In genomic region chr9:83231039-83231438, GRCh38 we compare ENCODE assay signal across 12 cellular contexts.
A peak's percentile ranks its signal among the peaks of the same experiment; 100 is the strongest.
DNase-seq lines count a peak whose midpoint lies in the region; ATAC-seq and TF ChIP-seq lines count a peak whose summit lies in the region.
"Had no signal": no experiment of that assay in that cellular context is flagged by ENCODE, and none has a peak within 500 bp of the region (broad histone marks: within the 10 kb centered on the region; RNA-seq: fewer than 3 reads in every experiment).

No MANE protein-coding gene starts in this region.

- WGBS in endodermal cell (ENCODE audit: insufficient coverage in 1 of 2, insufficient read length in 1 of 2), 2 experiments = 75 to 83% methylated on average over 1 of the region's 1 CpG
- 8 to 42% (median 14%) methylated on average over 1 of the region's 1 CpG for WGBS in psoas muscle, 3 donors

- CTCF ChIA-PET in activated CD4-positive, alpha-beta T cell treated with anti-CD3 and anti-CD28 coated beads for 36 hours (lab: Charles Lee) = interaction anchor here (0.6 kb wide), 1 partner anchor 48 kb away, joined by 3 read pairs; no protein-coding TSS in a partner anchor
- CTCF ChIA-PET in CD4-positive, alpha-beta T cell (lab: Charles Lee) = no interaction called here

- H3K4me3 ChIP-seq in HL-60 (replicated peaks; ENCODE audit: insufficient read depth, low read length) (no peak overlapping the region), endodermal cell (ENCODE audit: low read length) (no peak overlapping the region), psoas muscle (no peak overlapping the region), tibial artery (no peak overlapping the region)

- no peak overlapping the region for H3K27ac ChIP-seq in HL-60 (replicated peaks)
- H3K27ac ChIP-seq in endodermal cell (ENCODE audit: low read depth, low read length) = no peak overlapping the region
- H3K27ac ChIP-seq in psoas muscle = no peak overlapping the region
- H3K27ac ChIP-seq in tibial artery = no peak overlapping the region
- H3K27ac ChIP-seq in CD4-positive, alpha-beta T cell (ENCODE audit: low read depth, low read length) = no peak overlapping the region

- H3K27me3 ChIP-seq in HL-60 (ENCODE audit: insufficient read depth, poor library complexity, severe bottlenecking) (no peaks in the 10 kb centered on the region), endodermal cell (ENCODE audit: control insufficient read depth, insufficient read depth, low read length, poor library complexity, severe bottlenecking) (no peaks in the 10 kb centered on the region), psoas muscle (ENCODE audit: insufficient read depth in 3 of 3, low read length in 2 of 3) (no peaks in the 10 kb centered on the region), tibial artery (no peaks in the 10 kb centered on the region)
- no peaks in the 10 kb centered on the region for H3K27me3 ChIP-seq in CD4-positive, alpha-beta T cell (ENCODE audit: control insufficient read depth, insufficient read depth, low read length)

- no peak overlapping the region for H3K4me3 Mint-ChIP-seq in activated CD4-positive, alpha-beta T cell treated with anti-CD3 and anti-CD28 coated beads, Interleukin-2, amount 10 ng/mL, durations not matched to agents 24 days and 14 days
- no peak overlapping the region for H3K4me3 Mint-ChIP-seq in activated CD4-positive, alpha-beta T cell treated with anti-CD3 and anti-CD28 coated beads for 36 hours
- no peak overlapping the region for H3K4me3 Mint-ChIP-seq in endodermal cell
- no peak overlapping the region for H3K4me3 Mint-ChIP-seq in CD4-positive, alpha-beta T cell

- intact Hi-C loops in activated CD4-positive, alpha-beta T cell treated with anti-CD3 and anti-CD28 coated beads, Interleukin-2, amount 10 ng/mL, durations not matched to agents 24 days and 14 days (cut with micrococcal nuclease) = no loop called here
- intact Hi-C loops in activated CD4-positive, alpha-beta T cell treated with anti-CD3 and anti-CD28 coated beads for 36 hours (cut with DNase I, micrococcal nuclease) = no loop called here
- intact Hi-C loops in psoas muscle (cut with DNase I) = no loop called here
- intact Hi-C loops in tibial artery (cut with DNase I; ENCODE audit: low total_unique reads) = no loop called here
- intact Hi-C loops in CD4-positive, alpha-beta T cell (cut with DNase I, micrococcal nuclease) = no loop called here

- H3K9me3 ChIP-seq in endodermal cell (ENCODE audit: control insufficient read depth, low read length) (peaks cover 20% of the 10 kb centered on the region), psoas muscle (no peaks in the 10 kb centered on the region), tibial artery (peaks cover 0 to 4% (median 0%) of the 10 kb centered on the region in 3 donors)
- no peaks in the 10 kb centered on the region for H3K9me3 ChIP-seq in CD4-positive, alpha-beta T cell (ENCODE audit: control insufficient read depth, low read length)

- H3K27ac Mint-ChIP-seq in activated CD4-positive, alpha-beta T cell treated with anti-CD3 and anti-CD28 coated beads, Interleukin-2, amount 10 ng/mL, durations not matched to agents 24 days and 14 days = no peak overlapping the region
- H3K27ac Mint-ChIP-seq in activated CD4-positive, alpha-beta T cell treated with anti-CD3 and anti-CD28 coated beads for 36 hours = no peak overlapping the region
- no peak overlapping the region for H3K27ac Mint-ChIP-seq in endodermal cell
- no peak overlapping the region for H3K27ac Mint-ChIP-seq in CD4-positive, alpha-beta T cell

- peak; percentile 62 for DNase-seq in activated CD4-positive, alpha-beta T cell treated with anti-CD3 and anti-CD28 coated beads, Interleukin-2, amount 10 ng/mL, durations not matched to agents 24 days and 14 days
- DNase-seq in activated CD4-positive, alpha-beta T cell treated with anti-CD3 and anti-CD28 coated beads for 36 hours = no peak
- DNase-seq in HL-60 (ENCODE audit: low read depth in 1 of 2, low spot score in 1 of 2) (peak; percentile 16 to 56), endodermal cell (no peak), psoas muscle (no peak), tibial artery (no peak)
- DNase-seq in activated CD4-positive, CD25-positive, alpha-beta regulatory T cell treated with anti-CD3 and anti-CD28 coated beads, Interleukin-2, amount 50 U/mL, for 72 hours = no peak
- DNase-seq in CD4-positive, alpha-beta T cell = no peak
- DNase-seq: activated naive CD4-positive, alpha-beta T cell; hypothalamus had no signal

- H3K36me3 Mint-ChIP-seq in activated CD4-positive, alpha-beta T cell treated with anti-CD3 and anti-CD28 coated beads, Interleukin-2, amount 10 ng/mL, durations not matched to agents 24 days and 14 days (ENCODE audit: low read depth) = no peaks in the 10 kb centered on the region
- no peaks in the 10 kb centered on the region for H3K36me3 Mint-ChIP-seq in activated CD4-positive, alpha-beta T cell treated with anti-CD3 and anti-CD28 coated beads for 36 hours (ENCODE audit: low read depth)
- no peaks in the 10 kb centered on the region for H3K36me3 Mint-ChIP-seq in endodermal cell (ENCODE audit: low read depth)
- no peaks in the 10 kb centered on the region for H3K36me3 Mint-ChIP-seq in CD4-positive, alpha-beta T cell (ENCODE audit: low read depth)

- no peak overlapping the region for H3K9ac ChIP-seq in endodermal cell (ENCODE audit: extremely low read depth, low read length, poor library complexity, severe bottlenecking)

- POLR2A ChIA-PET in activated CD4-positive, alpha-beta T cell treated with anti-CD3 and anti-CD28 coated beads for 36 hours (lab: Charles Lee) = no interaction called here
- POLR2A ChIA-PET in CD4-positive, alpha-beta T cell (lab: Charles Lee) = no interaction called here

- ATAC-seq in activated CD4-positive, alpha-beta T cell treated with anti-CD3 and anti-CD28 coated beads for 36 hours = no peak
- ATAC-seq in psoas muscle = peak; percentile 66 to 97 (median 80)
- ATAC-seq in CD4-positive, alpha-beta T cell (ENCODE audit: poor library complexity) = no peak
- ATAC-seq: activated CD4-positive, CD25-positive, alpha-beta regulatory T cell treated with anti-CD3 and anti-CD28 coated beads, Interleukin-2, amount 50 U/mL, for 24 hours; sciatic nerve had no signal

- TF ChIP-seq CTCF in HL-60 (IDR thresholded peaks at IDR 0.05; ENCODE audit: insufficient read depth, low read length) = peak; percentile 53
- TF ChIP-seq CTCF in endodermal cell (conservative IDR thresholded peaks at IDR 0.05) = peak; percentile 82
- TF ChIP-seq CTCF in psoas muscle (IDR thresholded peaks at IDR 0.05) = peak; percentile 23
- TF ChIP-seq CTCF in tibial artery (IDR thresholded peaks at IDR 0.05) = no peak
- TF ChIP-seq CTCF in CD4-positive, alpha-beta T cell (IDR thresholded peaks at IDR 0.05) = no peak

- no peaks in the 10 kb centered on the region for H3K4me1 ChIP-seq in endodermal cell (ENCODE audit: control insufficient read depth, insufficient read depth, low read length)
- peaks cover 13% of the 10 kb centered on the region for H3K4me1 ChIP-seq in psoas muscle
- H3K4me1 ChIP-seq in tibial artery = no peaks in the 10 kb centered on the region

- H3K9me3 Mint-ChIP-seq in activated CD4-positive, alpha-beta T cell treated with anti-CD3 and anti-CD28 coated beads, Interleukin-2, amount 10 ng/mL, durations not matched to agents 24 days and 14 days = no peaks in the 10 kb centered on the region
- no peaks in the 10 kb centered on the region for H3K9me3 Mint-ChIP-seq in activated CD4-positive, alpha-beta T cell treated with anti-CD3 and anti-CD28 coated beads for 36 hours (ENCODE audit: low read depth)
- peaks cover 14% of the 10 kb centered on the region for H3K9me3 Mint-ChIP-seq in endodermal cell
- H3K9me3 Mint-ChIP-seq in CD4-positive, alpha-beta T cell = no peaks in the 10 kb centered on the region

- H3K4me1 Mint-ChIP-seq in activated CD4-positive, alpha-beta T cell treated with anti-CD3 and anti-CD28 coated beads, Interleukin-2, amount 10 ng/mL, durations not matched to agents 24 days and 14 days = no peaks in the 10 kb centered on the region
- H3K4me1 Mint-ChIP-seq in activated CD4-positive, alpha-beta T cell treated with anti-CD3 and anti-CD28 coated beads for 36 hours = no peaks in the 10 kb centered on the region
- H3K4me1 Mint-ChIP-seq in endodermal cell = peaks cover 4% of the 10 kb centered on the region
- no peaks in the 10 kb centered on the region for H3K4me1 Mint-ChIP-seq in CD4-positive, alpha-beta T cell (ENCODE audit: low read depth)

- H3K36me3 ChIP-seq in endodermal cell (ENCODE audit: control insufficient read depth, insufficient read depth, low read length) (no peaks in the 10 kb centered on the region), psoas muscle (ENCODE audit: insufficient read depth in 1 of 2, low read depth in 1 of 2) (no peaks in the 10 kb centered on the region), tibial artery (no peaks in the 10 kb centered on the region)

- H3K27me3 Mint-ChIP-seq in activated CD4-positive, alpha-beta T cell treated with anti-CD3 and anti-CD28 coated beads, Interleukin-2, amount 10 ng/mL, durations not matched to agents 24 days and 14 days = peaks cover 2% of the 10 kb centered on the region
- peaks cover 2% of the 10 kb centered on the region for H3K27me3 Mint-ChIP-seq in activated CD4-positive, alpha-beta T cell treated with anti-CD3 and anti-CD28 coated beads for 36 hours
- H3K27me3 Mint-ChIP-seq in endodermal cell (ENCODE audit: insufficient read depth) = no peaks in the 10 kb centered on the region
- no peaks in the 10 kb centered on the region for H3K27me3 Mint-ChIP-seq in CD4-positive, alpha-beta T cell

Comparison
In these comparisons a context has a peak if more than half of its experiments do, and no peak if none do; other contexts are left out.
1. DNase-seq: peak in activated CD4-positive, alpha-beta T cell treated with anti-CD3 and anti-CD28 coated beads, Interleukin-2, amount 10 ng/mL, durations not matched to agents 24 days and 14 days (single experiment) and HL-60 (2 of 2); none in activated CD4-positive, alpha-beta T cell treated with anti-CD3 and anti-CD28 coated beads for 36 hours (single experiment), endodermal cell (single experiment), psoas muscle (0 of 2), tibial artery (0 of 2), activated CD4-positive, CD25-positive, alpha-beta regulatory T cell treated with anti-CD3 and anti-CD28 coated beads, Interleukin-2, amount 50 U/mL, for 72 hours (single experiment) and CD4-positive, alpha-beta T cell (0 of 10).
2. ATAC-seq: peak in psoas muscle (4 of 4); none in activated CD4-positive, alpha-beta T cell treated with anti-CD3 and anti-CD28 coated beads for 36 hours (single experiment) and CD4-positive, alpha-beta T cell (single experiment).
3. CTCF ChIP-seq: peak in HL-60 (single experiment), endodermal cell (single experiment) and psoas muscle (single experiment); none in tibial artery (0 of 2) and CD4-positive, alpha-beta T cell (single experiment).